ENCODE assay signal across 2 cellular contexts in genomic region chr7:156759579-156760202, GRCh38.
TF ChIP-seq lines count a peak whose summit lies in the region.

No MANE protein-coding gene starts in this region.

TF ChIP-seq in HepG2, 621 proteins besides CTCF, POLR2A, EP300 and RAD21:
- no peak for TF ChIP-seq MNT (IDR thresholded peaks at IDR 0.05)
- no peak for TF ChIP-seq ZNF775 (CRISPR knock-in tag; IDR thresholded peaks at IDR 0.05; ENCODE audit: borderline replicate concordance)
- TF ChIP-seq HMGA1 (CRISPR knock-in tag; conservative IDR thresholded peaks at IDR 0.05) = no peak
- TF ChIP-seq KAT8 (CRISPR knock-in tag; IDR thresholded peaks at IDR 0.05) = no peak
- TF ChIP-seq ZNF615 (CRISPR knock-in tag; IDR thresholded peaks at IDR 0.05; ENCODE audit: borderline replicate concordance) = no peak
- peak; percentile 62; the same call in 1 of the 2 replicates for TF ChIP-seq ZNF562 (CRISPR knock-in tag; IDR thresholded peaks at IDR 0.05; ENCODE audit: borderline replicate concordance)
TF ChIP-seq in HepG2: peak in this region for 1.

TF ChIP-seq in K562, 482 proteins besides CTCF, POLR2A, EP300 and RAD21 (continued from another document):
- TF ChIP-seq HES1 (IDR thresholded peaks at IDR 0.05; ENCODE audit: low read depth) = no peak
- no peak for TF ChIP-seq DLX4 (CRISPR knock-in tag; IDR thresholded peaks at IDR 0.05)
- 0 out of 2 replicates have a peak, but pooled peaks have one; percentile 28 for TF ChIP-seq ESRRA (IDR thresholded peaks at IDR 0.05; ENCODE audit: borderline replicate concordance, low read depth)
- TF ChIP-seq ZBTB7A (IDR thresholded peaks at IDR 0.05; ENCODE audit: borderline replicate concordance, control insufficient read depth, low read depth, low read length) = no peak
- TF ChIP-seq ZNF239 (CRISPR knock-in tag; IDR thresholded peaks at IDR 0.05) = no peak
- no peak for TF ChIP-seq ZBTB9 (CRISPR knock-in tag; IDR thresholded peaks at IDR 0.05)
- no peak for TF ChIP-seq SPI1 (IDR thresholded peaks at IDR 0.05; ENCODE audit: borderline replicate concordance, low read depth, low read length)
- no peak for TF ChIP-seq CREB3 (tag; conservative IDR thresholded peaks at IDR 0.05; ENCODE audit: low read depth)
- TF ChIP-seq HMBOX1 (IDR thresholded peaks at IDR 0.05) = peak; percentile 49; the same call in 1 of the 2 replicates
- no peak for TF ChIP-seq FOXA3 (CRISPR knock-in tag; conservative IDR thresholded peaks at IDR 0.05 in 1 of 2, IDR thresholded peaks at IDR 0.05 in 1 of 2)
- no peak for TF ChIP-seq SLC30A9 (CRISPR knock-in tag; IDR thresholded peaks at IDR 0.05)
- no peak for TF ChIP-seq MTF1 (CRISPR knock-in tag; IDR thresholded peaks at IDR 0.05; ENCODE audit: borderline replicate concordance)
- TF ChIP-seq TAF9B (IDR thresholded peaks at IDR 0.05; ENCODE audit: partially characterized antibody) = no peak
- no peak for TF ChIP-seq ZNF511 (CRISPR knock-in tag; IDR thresholded peaks at IDR 0.05)
- TF ChIP-seq TRIM24 (IDR thresholded peaks at IDR 0.05) = 0 out of 4 replicates have a peak, but pooled peaks have one; percentile 12 to 18
- TF ChIP-seq L3MBTL2 (IDR thresholded peaks at IDR 0.05) = no peak
- no peak for TF ChIP-seq BCL6 (CRISPR knock-in tag; IDR thresholded peaks at IDR 0.05)
- no peak for TF ChIP-seq TEAD4 (IDR thresholded peaks at IDR 0.05; ENCODE audit: low read length)
- TF ChIP-seq TEAD4 (CRISPR knock-in tag; IDR thresholded peaks at IDR 0.05; ENCODE audit: borderline replicate concordance) = no peak
- TF ChIP-seq TRIM28 (IDR thresholded peaks at IDR 0.05) = peak; percentile 59; the same call in 1 of the 2 replicates
- no peak for TF ChIP-seq PTBP1 (IDR thresholded peaks at IDR 0.05; ENCODE audit: low read depth, low read length)
- TF ChIP-seq NONO (IDR thresholded peaks at IDR 0.05; ENCODE audit: low read depth in 2 of 2, low read length in 1 of 2) = no peak
- peak; percentile 19; the same call in 1 of the 2 replicates for TF ChIP-seq CBFA2T3 (IDR thresholded peaks at IDR 0.05)
- TF ChIP-seq JUND (IDR thresholded peaks at IDR 0.05; ENCODE audit: borderline replicate concordance, low read depth, low read length) = peak; percentile 11; the same call in 1 of the 2 replicates
- no peak for TF ChIP-seq JUND (tag; IDR thresholded peaks at IDR 0.05; ENCODE audit: borderline replicate concordance, low read depth, low read length)
- no peak for TF ChIP-seq ZBTB12 (CRISPR knock-in tag; IDR thresholded peaks at IDR 0.05)
- TF ChIP-seq COPS2 (conservative IDR thresholded peaks at IDR 0.05) = no peak
- no peak for TF ChIP-seq FOXO4 (CRISPR knock-in tag; IDR thresholded peaks at IDR 0.05)
- no peak for TF ChIP-seq ZNF232 (CRISPR knock-in tag; IDR thresholded peaks at IDR 0.05)
- no peak for TF ChIP-seq SMARCA4 (IDR thresholded peaks at IDR 0.05)
- no peak for TF ChIP-seq ZNF507 (tag; conservative IDR thresholded peaks at IDR 0.05)
- TF ChIP-seq THAP12 (CRISPR knock-in tag; IDR thresholded peaks at IDR 0.05) = no peak
- TF ChIP-seq JUN (IDR thresholded peaks at IDR 0.05; ENCODE audit: borderline replicate concordance, low read depth, low read length) = peak; percentile 26; the same call in 1 of the 2 replicates
- no peak for TF ChIP-seq JUN (CRISPR knock-in tag; IDR thresholded peaks at IDR 0.05; ENCODE audit: borderline replicate concordance)
- no peak for TF ChIP-seq HMG20A (CRISPR knock-in tag; conservative IDR thresholded peaks at IDR 0.05)
- TF ChIP-seq ZNF280A (IDR thresholded peaks at IDR 0.05; ENCODE audit: low read depth, partially characterized antibody) = peak; percentile 77
- no peak for TF ChIP-seq RHOXF2B (CRISPR knock-in tag; conservative IDR thresholded peaks at IDR 0.05)
- TF ChIP-seq CBX3 (IDR thresholded peaks at IDR 0.05; ENCODE audit: borderline replicate concordance in 1 of 2, low read length in 2 of 2) = peak in 1 of 2 experiments; percentile 76; a peak in 2 of 3 replicates
- no peak for TF ChIP-seq NR0B1 (IDR thresholded peaks at IDR 0.05; ENCODE audit: partially characterized antibody)
- TF ChIP-seq TSHZ1 (CRISPR knock-in tag; IDR thresholded peaks at IDR 0.05) = no peak
- no peak for TF ChIP-seq FIP1L1 (IDR thresholded peaks at IDR 0.05; ENCODE audit: low read depth, low read length, poor library complexity, severe bottlenecking)
- TF ChIP-seq PYGO2 (tag; IDR thresholded peaks at IDR 0.05) = no peak
- TF ChIP-seq RNF2 (IDR thresholded peaks at IDR 0.05) = no peak
